ENCODE assay signal across 25 cellular contexts in genomic region chr22:25711491-25711890, GRCh38. TPM values are rescaled to one million over a fixed set of nuclear protein-coding genes. Genes with fewer than 3 reads are reported as not detected.
"Had no signal": no experiment of that assay in that cellular context is flagged by ENCODE, and none has a peak within 500 bp of the region (broad histone marks: within the 10 kb centered on the region; RNA-seq: fewer than 3 reads in every experiment).

No MANE protein-coding gene starts in this region.

- H3K4me3 Mint-ChIP-seq: activated CD4-positive, alpha-beta memory T cell treated with anti-CD3 and anti-CD28 coated beads, Interleukin-2, amount 10 ng/mL, durations not matched to agents 7 days and 5 days; activated CD4-positive, alpha-beta T cell treated with anti-CD3 and anti-CD28 coated beads, Interleukin-2, amount 10 ng/mL, durations not matched to agents 7 days and 5 days; activated T-cell treated with anti-CD3 and anti-CD28 coated beads, Interleukin-2, amount 50 U/mL, for 24 hours; activated T-helper 17 cell treated with anti-CD3 and anti-CD28 coated beads, Interleukin-2, amount 50 U/mL, for 72 hours; central memory CD8-positive, alpha-beta T cell; T-helper 17 cell had no signal

- ATAC-seq: activated CD4-positive, CD25-positive, alpha-beta regulatory T cell treated with anti-CD3 and anti-CD28 coated beads, Interleukin-2, amount 50 U/mL, for 24 hours; activated T-helper 17 cell treated with anti-CD3 and anti-CD28 coated beads, Interleukin-2, amount 50 U/mL, for 72 hours; body of pancreas; PC-3; T-helper 17 cell had no signal

- H3K27me3 Mint-ChIP-seq: activated CD4-positive, alpha-beta memory T cell treated with anti-CD3 and anti-CD28 coated beads, Interleukin-2, amount 10 ng/mL, durations not matched to agents 7 days and 5 days; activated CD4-positive, alpha-beta T cell treated with anti-CD3 and anti-CD28 coated beads, Interleukin-2, amount 10 ng/mL, durations not matched to agents 7 days and 5 days; activated T-cell treated with anti-CD3 and anti-CD28 coated beads, Interleukin-2, amount 50 U/mL, for 24 hours; central memory CD8-positive, alpha-beta T cell had no signal

- H3K9me3 Mint-ChIP-seq: activated CD4-positive, alpha-beta memory T cell treated with anti-CD3 and anti-CD28 coated beads, Interleukin-2, amount 10 ng/mL, durations not matched to agents 7 days and 5 days; activated CD4-positive, alpha-beta T cell treated with anti-CD3 and anti-CD28 coated beads, Interleukin-2, amount 10 ng/mL, durations not matched to agents 7 days and 5 days; activated T-cell treated with anti-CD3 and anti-CD28 coated beads, Interleukin-2, amount 50 U/mL, for 24 hours; activated T-helper 17 cell treated with anti-CD3 and anti-CD28 coated beads, Interleukin-2, amount 50 U/mL, for 72 hours; central memory CD8-positive, alpha-beta T cell had no signal

- H3K27ac Mint-ChIP-seq: activated CD4-positive, alpha-beta memory T cell treated with anti-CD3 and anti-CD28 coated beads, Interleukin-2, amount 10 ng/mL, durations not matched to agents 7 days and 5 days; activated T-helper 17 cell treated with anti-CD3 and anti-CD28 coated beads, Interleukin-2, amount 50 U/mL, for 72 hours; T-helper 17 cell had no signal

- DNase-seq: activated CD4-positive, alpha-beta memory T cell treated with anti-CD3 and anti-CD28 coated beads, Interleukin-2, amount 10 ng/mL, durations not matched to agents 7 days and 5 days; activated CD4-positive, alpha-beta T cell treated with anti-CD3 and anti-CD28 coated beads, Interleukin-2, amount 10 ng/mL, durations not matched to agents 7 days and 5 days; activated CD8-positive, alpha-beta memory T cell treated with anti-CD3 and anti-CD28 coated beads, Interleukin-2, amount 50 U/mL, for 48 hours; activated naive CD4-positive, alpha-beta T cell treated with Interleukin-2 at 50 U/mL for 16 hours; activated T-cell treated with anti-CD3 and anti-CD28 coated beads, Interleukin-2, amount 50 U/mL, for 24 hours; amniotic stem cell; body of pancreas; IMR-90; KBM-7; NCI-H1048; NCI-H146; NCI-H187 treated with DMSO at 0.1 percent for 48 hours; NCI-H2081 treated with DMSO at 0.1 percent for 48 hours; NCI-H446; NCI-H524; PC-3; SHP77 treated with DMSO at 0.1 percent for 48 hours; T-helper 17 cell; WERI-Rb-1 had no signal

- H3K4me1 Mint-ChIP-seq: activated T-helper 17 cell treated with anti-CD3 and anti-CD28 coated beads, Interleukin-2, amount 50 U/mL, for 72 hours had no signal

RNA-seq across cellular contexts. Expression of gene MYO18B, which starts 30.5 kb away (rescaled TPM):
- total RNA-seq: bronchial epithelial cell, M059J, PC-3, SK-MEL-5 had no signal
